Comparison of ENCODE assay signal across 19 cellular contexts in the genomic region with DNA sequence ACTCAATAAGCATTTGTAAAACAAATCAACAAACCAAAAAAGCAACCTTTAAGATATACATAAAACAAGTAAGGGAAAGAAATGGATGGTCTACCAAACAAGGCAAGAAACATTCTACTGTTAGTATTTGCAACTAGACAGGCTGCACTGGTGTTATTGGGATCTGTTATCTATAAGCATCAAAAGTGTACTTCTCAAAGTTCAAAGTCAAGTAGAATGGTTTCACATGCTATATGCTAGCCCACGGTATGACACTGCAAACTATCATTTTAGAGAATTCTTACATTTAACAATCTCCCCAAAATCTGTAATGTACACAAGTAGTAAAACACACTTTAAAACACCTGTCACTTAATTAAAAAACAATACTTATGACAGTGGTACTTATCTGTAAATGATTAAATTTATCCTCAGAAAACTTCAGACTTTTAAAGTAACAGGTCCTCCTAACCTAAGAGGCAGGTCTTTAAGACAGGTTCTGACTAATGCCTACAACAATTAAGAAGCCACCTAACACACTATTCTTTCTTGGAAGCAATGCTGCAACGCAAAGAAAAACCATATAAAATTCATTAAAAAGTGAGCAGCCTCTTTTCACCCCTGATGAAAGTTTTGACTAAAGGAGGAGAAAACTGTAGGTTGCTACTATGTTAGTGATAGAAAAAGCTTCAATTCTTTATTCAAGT. TPM values are rescaled to one million over a fixed set of nuclear protein-coding genes. Genes with fewer than 3 reads are reported as not detected.
A peak's percentile ranks its signal among the peaks of the same experiment; 100 is the strongest.
DNase-seq lines count a peak whose midpoint lies in the region; ATAC-seq and TF ChIP-seq lines count a peak whose summit lies in the region.
"Had no signal": no experiment of that assay in that cellular context is flagged by ENCODE, and none has a peak within 500 bp of the region (broad histone marks: within the 10 kb centered on the region; RNA-seq: fewer than 3 reads in every experiment).

No MANE protein-coding gene starts in this region.

- H3K9me3 Mint-ChIP-seq in activated CD8-positive, alpha-beta T cell treated with anti-CD3 and anti-CD28 coated beads for 36 hours = peaks cover 2% of the 10 kb centered on the region
- H3K9me3 Mint-ChIP-seq in activated CD8-positive, alpha-beta T cell treated with anti-CD3 and anti-CD28 coated beads, Interleukin-2, amount 10 ng/mL, durations not matched to agents 7 days and 5 days (ENCODE audit: insufficient read depth) = no peaks in the 10 kb centered on the region
- no peaks in the 10 kb centered on the region for H3K9me3 Mint-ChIP-seq in CD4-positive, alpha-beta T cell
- H3K9me3 Mint-ChIP-seq in WTC11 (no peaks in the 10 kb centered on the region), nephron progenitor cell (peaks cover 5% of the 10 kb centered on the region)
- H3K9me3 Mint-ChIP-seq in activated CD4-positive, alpha-beta memory T cell treated with anti-CD3 and anti-CD28 coated beads for 36 hours = peaks cover 4% of the 10 kb centered on the region

- no peaks in the 10 kb centered on the region for H3K27me3 ChIP-seq in CD4-positive, alpha-beta T cell (ENCODE audit: control insufficient read depth, insufficient read depth, low read length)
- H3K27me3 ChIP-seq: MG63, SJSA1 had no signal

- H3K36me3 ChIP-seq in OCI-LY7 (ENCODE audit: insufficient read depth, low read length) = peaks cover 22% of the 10 kb centered on the region

- CTCF ChIA-PET in activated CD8-positive, alpha-beta T cell treated with anti-CD3 and anti-CD28 coated beads for 36 hours (lab: Charles Lee) = interaction anchor here (0.8 to 1.4 kb wide), 4 partner anchors 16 to 57 kb away, joined by 3 read pairs; no protein-coding TSS in a partner anchor
- CTCF ChIA-PET in activated CD8-positive, alpha-beta T cell treated with anti-CD3 and anti-CD28 coated beads, Interleukin-2, amount 10 ng/mL, durations not matched to agents 7 days and 5 days (lab: Charles Lee) = interaction anchor here (0.7 kb wide), 1 partner anchor 31 kb away, joined by 3 read pairs; no protein-coding TSS in a partner anchor
- CTCF ChIA-PET in CD4-positive, alpha-beta T cell (lab: Charles Lee) = no interaction called here
- CTCF ChIA-PET in WTC11 (lab: Charles Lee) (interaction anchor here (1.3 kb wide), 1 partner anchor 102 kb away, joined by 3 read pairs; no protein-coding TSS in a partner anchor), OCI-LY7 (lab: Charles Lee; ENCODE audit: unreplicated experiment) (no interaction called here)
- CTCF ChIA-PET in activated CD4-positive, alpha-beta memory T cell treated with anti-CD3 and anti-CD28 coated beads for 36 hours (lab: Charles Lee) = interaction anchor here (0.6 to 2.2 kb wide), 2 partner anchors 8 to 102 kb away, joined by 3 to 6 read pairs; no protein-coding TSS in a partner anchor

- DNase-seq in activated CD8-positive, alpha-beta T cell treated with anti-CD3 and anti-CD28 coated beads for 36 hours = no peak
- DNase-seq in activated CD8-positive, alpha-beta T cell treated with anti-CD3 and anti-CD28 coated beads, Interleukin-2, amount 10 ng/mL, durations not matched to agents 7 days and 5 days = no peak
- DNase-seq in CD4-positive, alpha-beta T cell = no peak
- DNase-seq in WTC11 (ENCODE audit: low spot score) (no peak), nephron progenitor cell (no peak), OCI-LY7 (ENCODE audit: low spot score) (no peak), NCI-H187 treated with DMSO at 0.1 percent for 48 hours (lab: John Stamatoyannopoulos, UW) (no peak)
- DNase-seq in activated CD4-positive, alpha-beta memory T cell treated with anti-CD3 and anti-CD28 coated beads for 36 hours = no peak
- DNase-seq: EL, GF-D8, MG63, NCI-H1417 treated with DMSO at 0.1 percent for 48 hours, NCI-H187, NCI-H2107, NCI-H446 treated with DMSO at 0.1 percent for 48 hours, NCI-H526 treated with DMSO at 0.1 percent for 48 hours had no signal

- POLR2A ChIA-PET in activated CD8-positive, alpha-beta T cell treated with anti-CD3 and anti-CD28 coated beads for 36 hours (lab: Charles Lee) = interaction anchor here (0.8 to 1.9 kb wide), 2 partner anchors 23 to 25 kb away, joined by 3 to 4 read pairs; no protein-coding TSS in a partner anchor
- POLR2A ChIA-PET in activated CD8-positive, alpha-beta T cell treated with anti-CD3 and anti-CD28 coated beads, Interleukin-2, amount 10 ng/mL, durations not matched to agents 7 days and 5 days (lab: Charles Lee) = no interaction called here
- POLR2A ChIA-PET in CD4-positive, alpha-beta T cell (lab: Charles Lee) = interaction anchor here (0.7 to 1.7 kb wide), 3 partner anchors 7 to 35 kb away, joined by 3 read pairs; no protein-coding TSS in a partner anchor
- POLR2A ChIA-PET in WTC11 (lab: Charles Lee) (no interaction called here), OCI-LY7 (lab: Charles Lee) (interaction anchor here (0.6 kb wide), 1 partner anchor 1100 kb away, joined by 3 read pairs; no protein-coding TSS in a partner anchor)
- POLR2A ChIA-PET in activated CD4-positive, alpha-beta memory T cell treated with anti-CD3 and anti-CD28 coated beads for 36 hours (lab: Charles Lee) = no interaction called here

- H4K20me1 ChIP-seq in OCI-LY7 (ENCODE audit: insufficient read depth, low read length) = no peaks in the 10 kb centered on the region

- no peak overlapping the region for H2AFZ ChIP-seq in OCI-LY7 (ENCODE audit: low read length)

- no peak overlapping the region for H3K27ac ChIP-seq in CD4-positive, alpha-beta T cell (ENCODE audit: low read depth, low read length)
- H3K27ac ChIP-seq in OCI-LY7 (ENCODE audit: low read depth, low read length, poor library complexity, severe bottlenecking) = no peak overlapping the region
- H3K27ac ChIP-seq: C4-2B, SJSA1 had no signal

- peaks cover 42% of the 10 kb centered on the region for H3K79me2 ChIP-seq in OCI-LY7 (ENCODE audit: insufficient read depth, low read depth, low read length)

- no peak overlapping the region for H3K4me3 ChIP-seq in OCI-LY7 (ENCODE audit: low read depth, low read length, poor library complexity, severe bottlenecking)
- H3K4me3 ChIP-seq: MG63, SJSA1 had no signal

- no peak for TF ChIP-seq CTCF in activated CD8-positive, alpha-beta T cell treated with anti-CD3 and anti-CD28 coated beads for 36 hours (IDR thresholded peaks at IDR 0.05)
- TF ChIP-seq CTCF in CD4-positive, alpha-beta T cell (IDR thresholded peaks at IDR 0.05) = no peak
- no peak for TF ChIP-seq CTCF in WTC11 (IDR thresholded peaks at IDR 0.05)
- TF ChIP-seq CTCF in nephron progenitor cell (IDR thresholded peaks at IDR 0.05) = no peak
- TF ChIP-seq CTCF in OCI-LY7 (conservative IDR thresholded peaks at IDR 0.05; ENCODE audit: low read length) = no peak

- H3K27ac Mint-ChIP-seq in activated CD8-positive, alpha-beta T cell treated with anti-CD3 and anti-CD28 coated beads for 36 hours = no peak overlapping the region
- no peak overlapping the region for H3K27ac Mint-ChIP-seq in activated CD8-positive, alpha-beta T cell treated with anti-CD3 and anti-CD28 coated beads, Interleukin-2, amount 10 ng/mL, durations not matched to agents 7 days and 5 days
- peak overlapping the region; percentile 24 for H3K27ac Mint-ChIP-seq in CD4-positive, alpha-beta T cell
- H3K27ac Mint-ChIP-seq in WTC11 (0 out of 2 replicates have a peak overlapping the region, but pooled peaks have one; percentile 6), nephron progenitor cell (peak overlapping the region; percentile 81)
- no peak overlapping the region for H3K27ac Mint-ChIP-seq in activated CD4-positive, alpha-beta memory T cell treated with anti-CD3 and anti-CD28 coated beads for 36 hours

- no peaks in the 10 kb centered on the region for H3K27me3 Mint-ChIP-seq in activated CD8-positive, alpha-beta T cell treated with anti-CD3 and anti-CD28 coated beads for 36 hours
- no peaks in the 10 kb centered on the region for H3K27me3 Mint-ChIP-seq in activated CD8-positive, alpha-beta T cell treated with anti-CD3 and anti-CD28 coated beads, Interleukin-2, amount 10 ng/mL, durations not matched to agents 7 days and 5 days (ENCODE audit: low read depth)
- no peaks in the 10 kb centered on the region for H3K27me3 Mint-ChIP-seq in CD4-positive, alpha-beta T cell
- no peaks in the 10 kb centered on the region for H3K27me3 Mint-ChIP-seq in WTC11 (ENCODE audit: low read depth)
- no peaks in the 10 kb centered on the region for H3K27me3 Mint-ChIP-seq in nephron progenitor cell (ENCODE audit: low read depth, poor library complexity)
- no peaks in the 10 kb centered on the region for H3K27me3 Mint-ChIP-seq in activated CD4-positive, alpha-beta memory T cell treated with anti-CD3 and anti-CD28 coated beads for 36 hours

- peaks cover 70% of the 10 kb centered on the region for H3K4me1 Mint-ChIP-seq in activated CD8-positive, alpha-beta T cell treated with anti-CD3 and anti-CD28 coated beads for 36 hours (ENCODE audit: low read depth)
- H3K4me1 Mint-ChIP-seq in activated CD8-positive, alpha-beta T cell treated with anti-CD3 and anti-CD28 coated beads, Interleukin-2, amount 10 ng/mL, durations not matched to agents 7 days and 5 days (ENCODE audit: low read depth) = peaks cover 32% of the 10 kb centered on the region
- peaks cover 69% of the 10 kb centered on the region for H3K4me1 Mint-ChIP-seq in CD4-positive, alpha-beta T cell (ENCODE audit: low read depth)
- peaks cover 69% of the 10 kb centered on the region for H3K4me1 Mint-ChIP-seq in WTC11
- H3K4me1 Mint-ChIP-seq in nephron progenitor cell = peaks cover 64% of the 10 kb centered on the region
- peaks cover 69% of the 10 kb centered on the region for H3K4me1 Mint-ChIP-seq in activated CD4-positive, alpha-beta memory T cell treated with anti-CD3 and anti-CD28 coated beads for 36 hours (ENCODE audit: low read depth)

- peaks cover 56% of the 10 kb centered on the region for H3K36me3 Mint-ChIP-seq in activated CD8-positive, alpha-beta T cell treated with anti-CD3 and anti-CD28 coated beads for 36 hours (ENCODE audit: low read depth)
- H3K36me3 Mint-ChIP-seq in activated CD8-positive, alpha-beta T cell treated with anti-CD3 and anti-CD28 coated beads, Interleukin-2, amount 10 ng/mL, durations not matched to agents 7 days and 5 days (ENCODE audit: low read depth) = peaks cover 54% of the 10 kb centered on the region
- peaks cover 46% of the 10 kb centered on the region for H3K36me3 Mint-ChIP-seq in CD4-positive, alpha-beta T cell (ENCODE audit: low read depth)
- H3K36me3 Mint-ChIP-seq in WTC11 (peaks cover 19% of the 10 kb centered on the region), nephron progenitor cell (ENCODE audit: low read depth) (peaks cover 56% of the 10 kb centered on the region)
- H3K36me3 Mint-ChIP-seq in activated CD4-positive, alpha-beta memory T cell treated with anti-CD3 and anti-CD28 coated beads for 36 hours = peaks cover 53% of the 10 kb centered on the region

- intact Hi-C loops in activated CD8-positive, alpha-beta T cell treated with anti-CD3 and anti-CD28 coated beads for 36 hours (cut with micrococcal nuclease) = no loop called here
- intact Hi-C loops in CD4-positive, alpha-beta T cell (cut with DNase I, micrococcal nuclease) = no loop called here
- intact Hi-C loops in OCI-LY7 (cut with micrococcal nuclease; ENCODE audit: unreplicated experiment) = no loop called here
- intact Hi-C loops in activated CD4-positive, alpha-beta memory T cell treated with anti-CD3 and anti-CD28 coated beads for 36 hours (cut with micrococcal nuclease) = no loop called here

- H3K4me2 ChIP-seq in OCI-LY7 (ENCODE audit: low read length) = no peak overlapping the region

- peak; percentile 74 for ATAC-seq in activated CD8-positive, alpha-beta T cell treated with anti-CD3 and anti-CD28 coated beads for 36 hours
- ATAC-seq in activated CD8-positive, alpha-beta T cell treated with anti-CD3 and anti-CD28 coated beads, Interleukin-2, amount 10 ng/mL, durations not matched to agents 7 days and 5 days = no peak
- no peak for ATAC-seq in CD4-positive, alpha-beta T cell (ENCODE audit: poor library complexity)
- ATAC-seq in WTC11 = no peak
- ATAC-seq: Right ventricle myocardium inferior had no signal

- H3K9me3 ChIP-seq in CD4-positive, alpha-beta T cell (ENCODE audit: control insufficient read depth, low read length) = no peaks in the 10 kb centered on the region
- H3K9me3 ChIP-seq in OCI-LY7 (ENCODE audit: low read length) = no peaks in the 10 kb centered on the region
- H3K9me3 ChIP-seq: SJSA1 had no signal

- no TSS peak for BruUV-seq in OCI-LY7 (replicated peaks; lab: Mats Ljungman, UMichigan)

- H3K4me1 ChIP-seq in OCI-LY7 (ENCODE audit: insufficient read depth, low read length, poor library complexity, severe bottlenecking) = no peaks in the 10 kb centered on the region
- H3K4me1 ChIP-seq: SJSA1 had no signal

- no peaks in the 10 kb centered on the region for H3K9me2 ChIP-seq in OCI-LY7 (ENCODE audit: insufficient read depth, low read length)

- no peak overlapping the region for H3K4me3 Mint-ChIP-seq in activated CD8-positive, alpha-beta T cell treated with anti-CD3 and anti-CD28 coated beads for 36 hours
- no peak overlapping the region for H3K4me3 Mint-ChIP-seq in activated CD8-positive, alpha-beta T cell treated with anti-CD3 and anti-CD28 coated beads, Interleukin-2, amount 10 ng/mL, durations not matched to agents 7 days and 5 days
- H3K4me3 Mint-ChIP-seq in CD4-positive, alpha-beta T cell = no peak overlapping the region
- H3K4me3 Mint-ChIP-seq in WTC11 (no peak overlapping the region), nephron progenitor cell (no peak overlapping the region)
- no peak overlapping the region for H3K4me3 Mint-ChIP-seq in activated CD4-positive, alpha-beta memory T cell treated with anti-CD3 and anti-CD28 coated beads for 36 hours

RNA-seq across cellular contexts. Expression of a gene that starts 34.8 kb away (rescaled TPM):
- 100 to 1,000 TPM; 141 to 142 TPM for total RNA-seq in activated CD8-positive, alpha-beta T cell treated with anti-CD3 and anti-CD28 coated beads for 36 hours
- 100 to 1,000 TPM; 136 to 140 TPM for total RNA-seq in activated CD8-positive, alpha-beta T cell treated with anti-CD3 and anti-CD28 coated beads, Interleukin-2, amount 10 ng/mL, durations not matched to agents 7 days and 5 days
- total RNA-seq in CD4-positive, alpha-beta T cell = 10 to 100 TPM; 80.4 to 83.0 TPM
- total RNA-seq in WTC11 (2021) (104 to 105 TPM (median 105 TPM) in 3 replicates), OCI-LY7 (2022) (81.1 and 84.8 TPM in 2 replicates)
- total RNA-seq in OCI-LY7 (2014; rRNA removed; shearing (Covaris generic)) = 40.4 and 46.8 TPM in 2 replicates
- total RNA-seq in activated CD4-positive, alpha-beta memory T cell treated with anti-CD3 and anti-CD28 coated beads for 36 hours = 100 to 1,000 TPM; 215 to 222 TPM

Comparison
In these comparisons a context has a peak if more than half of its experiments do, and no peak if none do; other contexts are left out.
1. POLR2A ChIA-PET loops: an anchor here in activated CD8-positive, alpha-beta T cell treated with anti-CD3 and anti-CD28 coated beads for 36 hours (0.8 to 1.9 kb wide), CD4-positive, alpha-beta T cell (0.7 to 1.7 kb wide) and OCI-LY7 (0.6 kb wide); none called in activated CD8-positive, alpha-beta T cell treated with anti-CD3 and anti-CD28 coated beads, Interleukin-2, amount 10 ng/mL, durations not matched to agents 7 days and 5 days, WTC11 and activated CD4-positive, alpha-beta memory T cell treated with anti-CD3 and anti-CD28 coated beads for 36 hours.
2. H3K27ac Mint-ChIP-seq: peak in CD4-positive, alpha-beta T cell (single experiment), WTC11 (single experiment) and nephron progenitor cell (single experiment); none in activated CD8-positive, alpha-beta T cell treated with anti-CD3 and anti-CD28 coated beads for 36 hours (single experiment), activated CD8-positive, alpha-beta T cell treated with anti-CD3 and anti-CD28 coated beads, Interleukin-2, amount 10 ng/mL, durations not matched to agents 7 days and 5 days (single experiment) and activated CD4-positive, alpha-beta memory T cell treated with anti-CD3 and anti-CD28 coated beads for 36 hours (single experiment).
3. CTCF ChIA-PET loops: an anchor here in activated CD8-positive, alpha-beta T cell treated with anti-CD3 and anti-CD28 coated beads for 36 hours (0.8 to 1.4 kb wide), activated CD8-positive, alpha-beta T cell treated with anti-CD3 and anti-CD28 coated beads, Interleukin-2, amount 10 ng/mL, durations not matched to agents 7 days and 5 days (0.7 kb wide), WTC11 (1.3 kb wide) and activated CD4-positive, alpha-beta memory T cell treated with anti-CD3 and anti-CD28 coated beads for 36 hours (0.6 to 2.2 kb wide); none called in CD4-positive, alpha-beta T cell and OCI-LY7.